Comparison of ENCODE assay signal across 23 cellular contexts in genomic region chr3:144865886-144866285, GRCh38.
"Had no signal": no experiment of that assay in that cellular context is flagged by ENCODE, and none has a peak within 500 bp of the region (broad histone marks: within the 10 kb centered on the region; RNA-seq: fewer than 3 reads in every experiment).

No MANE protein-coding gene starts in this region.

- H3K27me3 ChIP-seq: adrenal gland, body of pancreas had no signal

- H3K9me3 ChIP-seq: adrenal gland, body of pancreas had no signal

- H3K4me3 ChIP-seq: adrenal gland, body of pancreas had no signal

- H3K36me3 ChIP-seq: adrenal gland had no signal

- H3K4me1 ChIP-seq: adrenal gland, body of pancreas had no signal

- H3K27ac ChIP-seq: adrenal gland, body of pancreas had no signal

- DNase-seq: activated CD4-positive, alpha-beta memory T cell treated with anti-CD3 and anti-CD28 coated beads, Interleukin-2, amount 10 ng/mL, durations not matched to agents 7 days and 5 days; activated CD4-positive, alpha-beta T cell treated with anti-CD3 and anti-CD28 coated beads for 1 hour; activated CD4-positive, alpha-beta T cell treated with anti-CD3 and anti-CD28 coated beads for 4 hours; activated CD4-positive, alpha-beta T cell treated with anti-CD3 and anti-CD28 coated beads, Interleukin-2, amount 10 ng/mL, durations not matched to agents 7 days and 5 days; activated CD4-positive, alpha-beta T cell treated with anti-CD3 and anti-CD28 coated beads, Interleukin-2, amount 50 U/mL, for 4 hours; activated CD8-positive, alpha-beta memory T cell treated with anti-CD3 and anti-CD28 coated beads, Interleukin-2, amount 50 U/mL, for 48 hours; activated gamma-delta T cell; activated naive CD4-positive, alpha-beta T cell; activated naive CD4-positive, alpha-beta T cell treated with anti-CD3 and anti-CD28 coated beads, Interleukin-2, amount 50 U/mL, for 16 hours; activated T-cell treated with anti-CD3 and anti-CD28 coated beads for 4 hours; activated T-cell treated with anti-CD3 and anti-CD28 coated beads, Interleukin-2, amount 50 U/mL, for 24 hours; activated T-cell treated with anti-CD3 and anti-CD28 coated beads, Interleukin-2, amount 50 U/mL, for 72 hours; adrenal gland; amygdala; aorta; body of pancreas; caudate nucleus; cortex of kidney; dermis blood vessel endothelial cell; effector CD4-positive, alpha-beta T cell; effector memory CD8-positive, alpha-beta T cell; head of caudate nucleus; T-helper 2 cell had no signal
